ENCODE assay signal across 1 cellular context in the genomic region with DNA sequence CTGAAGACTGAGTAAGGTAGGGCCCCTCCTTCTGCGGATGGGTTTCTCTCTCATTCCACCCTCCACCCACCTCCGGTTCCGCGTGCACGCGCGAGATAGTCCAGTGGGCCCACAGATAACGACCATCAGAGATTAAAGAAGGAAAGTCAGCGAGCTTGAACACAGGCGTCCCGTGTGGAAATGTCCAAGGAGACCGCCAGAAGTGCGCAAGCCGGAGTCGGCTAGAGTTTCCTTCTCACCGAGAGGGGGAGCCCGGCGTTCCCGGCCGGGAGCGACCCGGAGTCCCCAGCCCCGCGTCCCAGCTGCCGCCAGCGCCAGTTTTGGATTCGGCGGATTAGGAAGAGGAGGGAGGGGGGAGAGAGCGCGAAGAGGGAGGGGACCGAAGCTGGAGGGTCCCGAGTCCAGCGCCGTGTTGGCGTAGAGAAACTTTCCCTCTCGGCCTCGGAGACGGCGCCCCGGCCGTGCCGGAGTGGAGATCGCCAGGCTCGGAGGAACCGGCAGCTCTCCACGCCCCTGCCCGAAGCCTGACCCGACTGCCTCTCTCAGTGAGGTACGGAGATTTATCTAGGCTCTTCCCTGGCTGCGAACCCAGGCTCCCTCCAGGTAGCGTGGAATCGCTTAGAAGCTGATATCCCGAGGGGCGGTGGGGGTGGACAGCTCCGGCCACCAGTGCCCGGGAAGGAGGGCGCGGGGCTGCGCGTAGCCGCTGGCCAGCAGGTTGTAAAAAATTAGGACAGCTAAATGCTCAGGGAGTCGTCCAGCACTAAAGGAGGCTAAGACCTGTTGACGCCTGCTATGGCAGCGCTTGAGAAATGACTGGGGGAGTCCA.
TF ChIP-seq lines count a peak whose summit lies in the region.

A gene with protein sequence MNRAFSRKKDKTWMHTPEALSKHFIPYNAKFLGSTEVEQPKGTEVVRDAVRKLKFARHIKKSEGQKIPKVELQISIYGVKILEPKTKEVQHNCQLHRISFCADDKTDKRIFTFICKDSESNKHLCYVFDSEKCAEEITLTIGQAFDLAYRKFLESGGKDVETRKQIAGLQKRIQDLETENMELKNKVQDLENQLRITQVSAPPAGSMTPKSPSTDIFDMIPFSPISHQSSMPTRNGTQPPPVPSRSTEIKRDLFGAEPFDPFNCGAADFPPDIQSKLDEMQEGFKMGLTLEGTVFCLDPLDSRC (plus strand): TSS at position 258 of the 829 bp plus-strand sequence. CDS start 185,829 bp downstream, outside the sequence.

TF ChIP-seq in HEK293, 187 proteins besides CTCF, POLR2A, EP300 and RAD21 (continued from another document):
- TF ChIP-seq, protein P1, sequence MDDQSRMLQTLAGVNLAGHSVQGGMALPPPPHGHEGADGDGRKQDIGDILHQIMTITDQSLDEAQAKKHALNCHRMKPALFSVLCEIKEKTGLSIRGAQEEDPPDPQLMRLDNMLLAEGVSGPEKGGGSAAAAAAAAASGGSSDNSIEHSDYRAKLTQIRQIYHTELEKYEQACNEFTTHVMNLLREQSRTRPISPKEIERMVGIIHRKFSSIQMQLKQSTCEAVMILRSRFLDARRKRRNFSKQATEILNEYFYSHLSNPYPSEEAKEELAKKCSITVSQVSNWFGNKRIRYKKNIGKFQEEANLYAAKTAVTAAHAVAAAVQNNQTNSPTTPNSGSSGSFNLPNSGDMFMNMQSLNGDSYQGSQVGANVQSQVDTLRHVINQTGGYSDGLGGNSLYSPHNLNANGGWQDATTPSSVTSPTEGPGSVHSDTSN (CRISPR knock-in tag; IDR thresholded peaks at IDR 0.05), result peak; percentile 37; the same call in 1 of the 2 replicates
- TF ChIP-seq, protein P2, sequence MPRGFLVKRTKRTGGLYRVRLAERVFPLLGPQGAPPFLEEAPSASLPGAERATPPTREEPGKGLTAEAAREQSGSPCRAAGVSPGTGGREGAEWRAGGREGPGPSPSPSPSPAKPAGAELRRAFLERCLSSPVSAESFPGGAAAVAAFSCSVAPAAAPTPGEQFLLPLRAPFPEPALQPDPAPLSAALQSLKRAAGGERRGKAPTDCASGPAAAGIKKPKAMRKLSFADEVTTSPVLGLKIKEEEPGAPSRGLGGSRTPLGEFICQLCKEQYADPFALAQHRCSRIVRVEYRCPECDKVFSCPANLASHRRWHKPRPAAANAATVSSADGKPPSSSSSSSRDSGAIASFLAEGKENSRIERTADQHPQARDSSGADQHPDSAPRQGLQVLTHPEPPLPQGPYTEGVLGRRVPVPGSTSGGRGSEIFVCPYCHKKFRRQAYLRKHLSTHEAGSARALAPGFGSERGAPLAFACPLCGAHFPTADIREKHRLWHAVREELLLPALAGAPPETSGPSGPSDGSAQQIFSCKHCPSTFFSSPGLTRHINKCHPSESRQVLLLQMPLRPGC (tag by site-specific recombination; IDR thresholded peaks at IDR 0.05), result no peak
- TF ChIP-seq, protein P3, sequence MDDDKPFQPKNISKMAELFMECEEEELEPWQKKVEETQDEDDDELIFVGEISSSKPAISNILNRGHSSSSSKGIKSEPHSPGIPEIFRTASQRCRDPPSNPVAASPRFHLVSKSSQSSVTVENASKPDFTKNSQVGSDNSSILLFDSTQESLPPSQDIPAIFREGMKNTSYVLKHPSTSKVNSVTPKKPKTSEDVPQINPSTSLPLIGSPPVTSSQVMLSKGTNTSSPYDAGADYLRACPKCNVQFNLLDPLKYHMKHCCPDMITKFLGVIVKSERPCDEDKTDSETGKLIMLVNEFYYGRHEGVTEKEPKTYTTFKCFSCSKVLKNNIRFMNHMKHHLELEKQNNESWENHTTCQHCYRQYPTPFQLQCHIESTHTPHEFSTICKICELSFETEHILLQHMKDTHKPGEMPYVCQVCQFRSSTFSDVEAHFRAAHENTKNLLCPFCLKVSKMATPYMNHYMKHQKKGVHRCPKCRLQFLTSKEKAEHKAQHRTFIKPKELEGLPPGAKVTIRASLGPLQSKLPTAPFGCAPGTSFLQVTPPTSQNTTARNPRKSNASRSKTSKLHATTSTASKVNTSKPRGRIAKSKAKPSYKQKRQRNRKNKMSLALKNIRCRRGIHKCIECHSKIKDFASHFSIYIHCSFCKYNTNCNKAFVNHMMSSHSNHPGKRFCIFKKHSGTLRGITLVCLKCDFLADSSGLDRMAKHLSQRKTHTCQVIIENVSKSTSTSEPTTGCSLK (tag by site-specific recombination; IDR thresholded peaks at IDR 0.05), result no peak
- TF ChIP-seq ZNF121 (tag by site-specific recombination; IDR thresholded peaks at IDR 0.05) (no peak), KLF7 (tag by site-specific recombination; IDR thresholded peaks at IDR 0.05; ENCODE audit: borderline replicate concordance) (no peak), ZNF701 (tag by site-specific recombination; IDR thresholded peaks at IDR 0.05) (no peak), ZNF416 (tag by site-specific recombination; IDR thresholded peaks at IDR 0.05) (no peak), ZNF341 (tag by site-specific recombination; IDR thresholded peaks at IDR 0.05; ENCODE audit: low read depth) (peak; percentile 77), MYNN (tag by site-specific recombination; IDR thresholded peaks at IDR 0.05; ENCODE audit: borderline replicate concordance) (no peak), ZNF112 (tag by site-specific recombination; IDR thresholded peaks at IDR 0.05) (no peak), GLI4 (tag by site-specific recombination; IDR thresholded peaks at IDR 0.05) (no peak), ZNF830 (tag by site-specific recombination; IDR thresholded peaks at IDR 0.05; ENCODE audit: low read depth) (no peak), ZNF777 (tag by site-specific recombination; IDR thresholded peaks at IDR 0.05; ENCODE audit: borderline replicate concordance) (no peak), ZNF2 (tag by site-specific recombination; IDR thresholded peaks at IDR 0.05) (0 out of 2 replicates have a peak, but pooled peaks have one; percentile 18), ZNF335 (tag by site-specific recombination; conservative IDR thresholded peaks at IDR 0.05) (peak; percentile 52), ZNF704 (tag by site-specific recombination; IDR thresholded peaks at IDR 0.05) (no peak), HOXA7 (CRISPR knock-in tag; IDR thresholded peaks at IDR 0.05; ENCODE audit: borderline replicate concordance) (no peak)
- TF ChIP-seq, protein P4, sequence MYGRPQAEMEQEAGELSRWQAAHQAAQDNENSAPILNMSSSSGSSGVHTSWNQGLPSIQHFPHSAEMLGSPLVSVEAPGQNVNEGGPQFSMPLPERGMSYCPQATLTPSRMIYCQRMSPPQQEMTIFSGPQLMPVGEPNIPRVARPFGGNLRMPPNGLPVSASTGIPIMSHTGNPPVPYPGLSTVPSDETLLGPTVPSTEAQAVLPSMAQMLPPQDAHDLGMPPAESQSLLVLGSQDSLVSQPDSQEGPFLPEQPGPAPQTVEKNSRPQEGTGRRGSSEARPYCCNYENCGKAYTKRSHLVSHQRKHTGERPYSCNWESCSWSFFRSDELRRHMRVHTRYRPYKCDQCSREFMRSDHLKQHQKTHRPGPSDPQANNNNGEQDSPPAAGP (tag by site-specific recombination; IDR thresholded peaks at IDR 0.05), result no peak
- TF ChIP-seq, protein P5, sequence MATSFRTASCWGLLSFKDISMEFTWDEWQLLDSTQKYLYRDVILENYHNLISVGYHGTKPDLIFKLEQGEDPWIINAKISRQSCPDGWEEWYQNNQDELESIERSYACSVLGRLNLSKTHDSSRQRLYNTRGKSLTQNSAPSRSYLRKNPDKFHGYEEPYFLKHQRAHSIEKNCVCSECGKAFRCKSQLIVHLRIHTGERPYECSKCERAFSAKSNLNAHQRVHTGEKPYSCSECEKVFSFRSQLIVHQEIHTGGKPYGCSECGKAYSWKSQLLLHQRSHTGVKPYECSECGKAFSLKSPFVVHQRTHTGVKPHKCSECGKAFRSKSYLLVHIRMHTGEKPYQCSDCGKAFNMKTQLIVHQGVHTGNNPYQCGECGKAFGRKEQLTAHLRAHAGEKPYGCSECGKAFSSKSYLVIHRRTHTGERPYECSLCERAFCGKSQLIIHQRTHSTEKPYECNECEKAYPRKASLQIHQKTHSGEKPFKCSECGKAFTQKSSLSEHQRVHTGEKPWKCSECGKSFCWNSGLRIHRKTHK (tag by site-specific recombination; IDR thresholded peaks at IDR 0.05), result no peak
